Comparison of ENCODE assay signal across 16 cellular contexts in the genomic region with DNA sequence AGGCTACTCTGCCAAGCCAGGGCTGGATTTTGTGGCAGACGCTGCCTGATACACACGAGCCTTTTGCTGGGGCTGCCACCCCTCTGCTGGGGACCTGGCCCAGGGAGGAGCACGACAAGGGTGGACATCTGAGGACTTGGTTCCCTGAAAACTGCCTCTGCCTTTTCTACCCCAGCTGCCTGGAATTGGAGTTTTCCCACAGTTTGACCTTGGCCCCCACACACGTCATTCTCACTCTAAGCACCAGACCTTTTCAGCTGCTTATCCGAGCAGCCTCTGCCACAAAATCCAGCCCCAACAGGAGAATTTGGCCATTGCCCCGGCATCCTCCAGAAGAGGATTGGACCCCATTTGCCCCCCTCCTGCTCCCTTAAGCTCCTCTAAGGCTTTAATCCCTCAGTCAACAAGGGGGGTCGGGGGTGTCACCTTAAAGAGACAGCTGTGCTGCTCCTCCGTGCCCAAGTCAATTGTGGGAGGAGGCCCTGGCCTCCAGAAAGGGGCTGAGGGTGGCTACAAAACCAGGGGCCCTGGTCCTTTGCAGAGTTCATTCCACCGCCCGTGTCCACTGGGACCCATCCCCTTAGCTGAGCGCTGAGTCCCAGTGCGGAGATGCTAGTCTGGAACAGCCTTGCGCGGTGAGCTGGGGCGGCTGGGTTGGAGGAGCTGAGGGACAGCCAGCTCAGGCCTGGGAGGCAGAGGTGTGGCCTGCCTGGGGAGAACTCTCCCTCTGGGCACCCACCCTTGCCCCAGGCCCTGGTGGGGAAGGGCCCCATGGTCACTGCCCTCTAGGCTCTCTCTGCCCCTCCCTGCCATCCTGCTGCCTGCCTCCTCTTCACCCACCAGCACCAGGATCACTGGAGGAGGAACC. TPM values are rescaled to one million over a fixed set of nuclear protein-coding genes. Genes with fewer than 3 reads are reported as not detected.
"Had no signal": no experiment of that assay in that cellular context is flagged by ENCODE, and none has a peak within 500 bp of the region (broad histone marks: within the 10 kb centered on the region; RNA-seq: fewer than 3 reads in every experiment).

No MANE protein-coding gene starts in this region.

- H3K27ac Mint-ChIP-seq: activated CD4-positive, alpha-beta memory T cell treated with anti-CD3 and anti-CD28 coated beads, Interleukin-2, amount 10 ng/mL, durations not matched to agents 7 days and 5 days; activated naive CD4-positive, alpha-beta T cell treated with anti-CD3 and anti-CD28 coated beads, Interleukin-2, amount 10 ng/mL, durations not matched to agents 7 days and 5 days; activated T-cell treated with anti-CD3 and anti-CD28 coated beads, Interleukin-2, amount 50 U/mL, for 24 hours; T-helper 17 cell; WTC11 had no signal

- ATAC-seq: heart right ventricle, left colon, lower lobe of right lung, T-helper 17 cell, WTC11 had no signal

- H3K4me3 ChIP-seq: coronary artery, heart right ventricle, lower lobe of right lung, stomach had no signal

- H3K9me3 ChIP-seq: heart right ventricle, lower lobe of right lung, stomach had no signal

- H3K4me1 Mint-ChIP-seq: activated CD4-positive, alpha-beta memory T cell treated with anti-CD3 and anti-CD28 coated beads, Interleukin-2, amount 10 ng/mL, durations not matched to agents 7 days and 5 days; activated naive CD4-positive, alpha-beta T cell treated with anti-CD3 and anti-CD28 coated beads, Interleukin-2, amount 10 ng/mL, durations not matched to agents 7 days and 5 days had no signal

- H3K9me3 Mint-ChIP-seq: activated CD4-positive, alpha-beta memory T cell treated with anti-CD3 and anti-CD28 coated beads, Interleukin-2, amount 10 ng/mL, durations not matched to agents 7 days and 5 days; activated naive CD4-positive, alpha-beta T cell treated with anti-CD3 and anti-CD28 coated beads, Interleukin-2, amount 10 ng/mL, durations not matched to agents 7 days and 5 days; activated T-cell treated with anti-CD3 and anti-CD28 coated beads, Interleukin-2, amount 50 U/mL, for 24 hours; WTC11 had no signal

- H3K4me3 Mint-ChIP-seq: activated CD4-positive, alpha-beta memory T cell treated with anti-CD3 and anti-CD28 coated beads, Interleukin-2, amount 10 ng/mL, durations not matched to agents 7 days and 5 days; activated naive CD4-positive, alpha-beta T cell treated with anti-CD3 and anti-CD28 coated beads, Interleukin-2, amount 10 ng/mL, durations not matched to agents 7 days and 5 days; activated T-cell treated with anti-CD3 and anti-CD28 coated beads, Interleukin-2, amount 50 U/mL, for 24 hours; T-helper 17 cell; WTC11 had no signal

- DNase-seq: activated CD4-positive, alpha-beta memory T cell treated with anti-CD3 and anti-CD28 coated beads, Interleukin-2, amount 10 ng/mL, durations not matched to agents 7 days and 5 days; activated CD4-positive, alpha-beta T cell treated with anti-CD3 and anti-CD28 coated beads for 4 hours; activated naive CD4-positive, alpha-beta T cell treated with anti-CD3 and anti-CD28 coated beads, Interleukin-2, amount 10 ng/mL, durations not matched to agents 7 days and 5 days; activated T-cell treated with anti-CD3 and anti-CD28 coated beads, Interleukin-2, amount 50 U/mL, for 24 hours; central memory CD4-positive, alpha-beta T cell; effector memory CD4-positive, alpha-beta T cell; foreskin melanocyte; heart right ventricle; left colon; lower lobe of right lung; midbrain; stomach; T-helper 17 cell had no signal

- H3K27me3 ChIP-seq: heart right ventricle, stomach had no signal

- H3K27ac ChIP-seq: coronary artery, heart right ventricle, lower lobe of right lung, stomach had no signal

- H3K36me3 Mint-ChIP-seq: WTC11 had no signal

- H3K27me3 Mint-ChIP-seq: activated CD4-positive, alpha-beta memory T cell treated with anti-CD3 and anti-CD28 coated beads, Interleukin-2, amount 10 ng/mL, durations not matched to agents 7 days and 5 days; activated T-cell treated with anti-CD3 and anti-CD28 coated beads, Interleukin-2, amount 50 U/mL, for 24 hours; T-helper 17 cell had no signal

RNA-seq across cellular contexts. Expression of a gene that starts 42.0 kb away (rescaled TPM):
- total RNA-seq: left colon, skeletal muscle tissue, stomach had no signal
